8 cellular contexts compared by ENCODE assay signal in genomic region chr2:102356381-102356712, GRCh38. TPM values are rescaled to one million over a fixed set of nuclear protein-coding genes. Genes with fewer than 3 reads are reported as not detected.
DNase-seq lines count a peak whose midpoint lies in the region; ATAC-seq and TF ChIP-seq lines count a peak whose summit lies in the region.

No MANE protein-coding gene starts in this region.

- WGBS in body of pancreas, 2 donors, result 18 to 30% methylated on average over 5 to 7 of the region's 7 CpGs

- no peak for DNase-seq in HFFc6
- no peak for DNase-seq in body of pancreas
- no peak for DNase-seq in NCI-H2196 (lab: John Stamatoyannopoulos, UW; ENCODE audit: unreplicated experiment)
- no peak for DNase-seq in NCI-H1694 (lab: John Stamatoyannopoulos, UW)
- no peak for DNase-seq in NCI-H187 treated with DMSO at 0.1 percent for 48 hours (lab: John Stamatoyannopoulos, UW)

- no peak for TF ChIP-seq POLR2A in body of pancreas (IDR thresholded peaks at IDR 0.05)

- peak overlapping the region; percentile 85 for H3K4me3 Mint-ChIP-seq in HFFc6

- no peaks in the 10 kb centered on the region for H4K20me1 ChIP-seq in BLaER1 treated with 17β-estradiol and CSF1 and Interleukin-3, amounts not matched to agents 10 nM and 100 nM

- peak overlapping the region in 9 of 11 experiments; percentile 66 to 75 (median 73); a peak in 11 of 22 replicates for H3K9ac ChIP-seq in BLaER1 treated with 17β-estradiol and CSF1 and Interleukin-3, amounts not matched to agents 10 nM and 100 nM
- peak overlapping the region; percentile 88 for H3K9ac ChIP-seq in mucosa of stomach (ENCODE audit: low read length)

- H3K27ac ChIP-seq in BLaER1 treated with 17β-estradiol and CSF1 and Interleukin-3, amounts not matched to agents 10 nM and 100 nM, result no peak overlapping the region
- peak overlapping the region in 3 of 4 donors; percentile 49 to 66 (median 66) for H3K27ac ChIP-seq in body of pancreas

- H3K36me3 ChIP-seq in BLaER1 treated with 17β-estradiol and CSF1 and Interleukin-3, amounts not matched to agents 10 nM and 100 nM, result no peaks in the 10 kb centered on the region
- H3K36me3 ChIP-seq in body of pancreas (replicated peaks in 1 of 2; ENCODE audit: insufficient read depth in 1 of 2, low read depth in 2 of 2) (no peaks in the 10 kb centered on the region), mucosa of stomach (ENCODE audit: control insufficient read depth, insufficient read depth, low read length) (no peaks in the 10 kb centered on the region)

- peaks cover 8 to 27% (median 21%) of the 10 kb centered on the region in 11 experiments for H3K27me3 ChIP-seq in BLaER1 treated with 17β-estradiol and CSF1 and Interleukin-3, amounts not matched to agents 10 nM and 100 nM
- H3K27me3 ChIP-seq in body of pancreas (no peaks in the 10 kb centered on the region), mucosa of stomach (ENCODE audit: control insufficient read depth, insufficient read depth, low read length) (no peaks in the 10 kb centered on the region)

- intact Hi-C loops in body of pancreas (cut with DNase I), result no loop called here

- TF ChIP-seq CTCF in HFFc6 (IDR thresholded peaks at IDR 0.05), result no peak
- no peak for TF ChIP-seq CTCF in body of pancreas (IDR thresholded peaks at IDR 0.05)

- H3K4me2 ChIP-seq in BLaER1 treated with 17β-estradiol and CSF1 and Interleukin-3, amounts not matched to agents 10 nM and 100 nM, result peak overlapping the region; percentile 87 to 99 (median 96)

- ATAC-seq in body of pancreas (no peak), HG02852 (IDR thresholded peaks at IDR 0.05; ENCODE audit: unreplicated experiment) (no peak)

- H3K9me3 ChIP-seq in BLaER1 treated with 17β-estradiol and CSF1 and Interleukin-3, amounts not matched to agents 10 nM and 100 nM (replicated peaks in 1 of 11), result no peaks in the 10 kb centered on the region
- no peaks in the 10 kb centered on the region for H3K9me3 ChIP-seq in body of pancreas
- H3K9me3 ChIP-seq in mucosa of stomach (ENCODE audit: control insufficient read depth, low read length), result no peaks in the 10 kb centered on the region

- H3K4me1 Mint-ChIP-seq in HFFc6 (ENCODE audit: low read depth), result peaks cover 5% of the 10 kb centered on the region; the same call in 1 of the 2 replicates

- no peaks in the 10 kb centered on the region for H3K36me3 Mint-ChIP-seq in HFFc6 (ENCODE audit: low read depth)

- H3K4me1 ChIP-seq in BLaER1 treated with 17β-estradiol and CSF1 and Interleukin-3, amounts not matched to agents 10 nM and 100 nM, result peaks cover 0 to 12% (median 9%) of the 10 kb centered on the region in 10 experiments; a peak in 11 of 20 replicates
- H3K4me1 ChIP-seq in body of pancreas (peaks cover 10% of the 10 kb centered on the region), mucosa of stomach (ENCODE audit: control insufficient read depth, insufficient read depth, low read length) (no peaks in the 10 kb centered on the region)

- no peaks in the 10 kb centered on the region for H3K9me3 Mint-ChIP-seq in HFFc6

- H3K4me3 ChIP-seq in BLaER1 treated with 17β-estradiol and CSF1 and Interleukin-3, amounts not matched to agents 10 nM and 100 nM, result peak overlapping the region in 9 of 10 experiments; percentile 59 to 78 (median 65); a peak in 16 of 20 replicates
- H3K4me3 ChIP-seq in body of pancreas (peak overlapping the region in 1 of 2 donors; percentile 53), mucosa of stomach (ENCODE audit: low read length) (peak overlapping the region; percentile 87)

- H3K27ac Mint-ChIP-seq in HFFc6, result no peak overlapping the region

- H3K27me3 Mint-ChIP-seq in HFFc6 (ENCODE audit: insufficient read depth), result peaks cover 17% of the 10 kb centered on the region

RNA-seq across cellular contexts. Expression of gene IL18R1, which starts 0.8 kb away (rescaled TPM):
- total RNA-seq in HFFc6 (2021; fragmentation: NEBNext Ultra II Directional; extraction: Animal tissue kit (Norgen Biotek cat#: 25700)), result not detected
- total RNA-seq in body of pancreas, result 1 to 10 TPM; 3.1 to 5.3 TPM

RNA-seq across cellular contexts. Expression of gene IL1RL1, which starts 45.0 kb away (rescaled TPM):
- not detected for total RNA-seq in HFFc6 (2021; fragmentation: NEBNext Ultra II Directional; extraction: Animal tissue kit (Norgen Biotek cat#: 25700))
- total RNA-seq in body of pancreas, result 10 to 100 TPM; 12.5 to 15.3 TPM

Comparison
In these comparisons a context has a peak if more than half of its experiments do, and no peak if none do; other contexts are left out.
1. H3K27ac ChIP-seq: peak in body of pancreas (3 of 4); none in BLaER1 treated with 17β-estradiol and CSF1 and Interleukin-3, amounts not matched to agents 10 nM and 100 nM (0 of 11).
2. RNA of gene IL1RL1, which starts 45.0 kb away (total RNA-seq): 12.5 to 15.3 TPM in body of pancreas; not detected in HFFc6; every median in the first group is over 10 times any median in the second.